ENCODE assay signal across 8 cellular contexts in genomic region chr12:51950682-51951198, GRCh38. TPM values are rescaled to one million over a fixed set of nuclear protein-coding genes. Genes with fewer than 3 reads are reported as not detected.
DNase-seq lines count a peak whose midpoint lies in the region; ATAC-seq and TF ChIP-seq lines count a peak whose summit lies in the region.

No MANE protein-coding gene starts in this region.

- no peak overlapping the region for H3K9ac ChIP-seq in smooth muscle cell (ENCODE audit: low read depth)

- 1% methylated on average over 5 of the region's 5 CpGs for WGBS in hepatocyte (ENCODE audit: low lambda C conversion rate, missing lambda C conversion rate)
- under 1% methylated on average over 5 of the region's 5 CpGs for WGBS in smooth muscle cell (ENCODE audit: low lambda C conversion rate)

- H3K36me3 ChIP-seq in HAP-1 (replicated peaks), result 0 out of 2 replicates have a peak, but pooled peaks cover 4% of the 10 kb centered on the region
- no peaks in the 10 kb centered on the region for H3K36me3 ChIP-seq in hepatocyte (replicated peaks; ENCODE audit: insufficient read depth, low read depth)
- no peaks in the 10 kb centered on the region for H3K36me3 ChIP-seq in smooth muscle cell (ENCODE audit: low read depth)

- H3K27ac ChIP-seq in hepatocyte (peak overlapping the region; percentile 16), smooth muscle cell (ENCODE audit: low read depth) (no peak overlapping the region)

- ATAC-seq in HG02642 (IDR thresholded peaks at IDR 0.05; ENCODE audit: poor library complexity, unreplicated experiment), result no peak
- no peak for ATAC-seq in GM19328 (IDR thresholded peaks at IDR 0.05; ENCODE audit: unreplicated experiment)

- no peak for DNase-seq in HAP-1 (ENCODE audit: low spot score in 2 of 2)
- DNase-seq in hepatocyte (ENCODE audit: low spot score), result no peak
- DNase-seq in smooth muscle cell (lab: John Stamatoyannopoulos, UW; ENCODE audit: unreplicated experiment), result no peak
- DNase-seq in glomerular visceral epithelial cell (ENCODE audit: extremely low spot score), result no peak
- DNase-seq in cerebellar nuclear complex (lab: John Stamatoyannopoulos, UW), result no peak

- H3K9me2 ChIP-seq in hepatocyte (replicated peaks; ENCODE audit: insufficient read depth), result no peaks in the 10 kb centered on the region

- H3K4me1 ChIP-seq in HAP-1 (peaks cover 17% of the 10 kb centered on the region), hepatocyte (ENCODE audit: insufficient read depth) (peaks cover 24% of the 10 kb centered on the region), smooth muscle cell (ENCODE audit: low read depth) (peaks cover 26% of the 10 kb centered on the region)

- H3K79me2 ChIP-seq in hepatocyte (peaks cover 40% of the 10 kb centered on the region), smooth muscle cell (ENCODE audit: low read depth) (peaks cover 22% of the 10 kb centered on the region)

- no peaks in the 10 kb centered on the region for H3K9me3 ChIP-seq in HAP-1
- H3K9me3 ChIP-seq in hepatocyte (ENCODE audit: low read depth), result no peaks in the 10 kb centered on the region
- no peaks in the 10 kb centered on the region for H3K9me3 ChIP-seq in smooth muscle cell (replicated peaks; ENCODE audit: low read depth)

- TF ChIP-seq CTCF in WI38 (IDR thresholded peaks at IDR 0.05; ENCODE audit: low read depth, low read length) (no peak), hepatocyte (IDR thresholded peaks at IDR 0.05; ENCODE audit: poor library complexity) (no peak), smooth muscle cell (IDR thresholded peaks at IDR 0.05; ENCODE audit: borderline replicate concordance, insufficient read depth, poor library complexity, severe bottlenecking) (no peak)

- H3K27me3 ChIP-seq in HAP-1 (ENCODE audit: low read depth), result peaks cover 12% of the 10 kb centered on the region
- H3K27me3 ChIP-seq in hepatocyte, result no peaks in the 10 kb centered on the region
- no peaks in the 10 kb centered on the region for H3K27me3 ChIP-seq in smooth muscle cell (ENCODE audit: low read depth)

- H2AFZ ChIP-seq in hepatocyte (peak overlapping the region; percentile 96), smooth muscle cell (ENCODE audit: low read depth) (peak overlapping the region; percentile 97)

- H3K4me2 ChIP-seq in hepatocyte (peak overlapping the region; percentile 91), smooth muscle cell (peak overlapping the region; percentile 87)

- in situ Hi-C loops in HAP-1 (cut with MboI; ENCODE audit: low sequenced_read_pairs), result no loop called here

- H3K4me3 ChIP-seq in HAP-1 (peak overlapping the region; percentile 40), WI38 (ENCODE audit: low read depth, low read length) (peak overlapping the region; percentile 66), hepatocyte (peak overlapping the region; percentile 42), smooth muscle cell (peak overlapping the region; percentile 51)

- H3F3A ChIP-seq in smooth muscle cell (ENCODE audit: low read depth), result peaks cover 18% of the 10 kb centered on the region

- no peaks in the 10 kb centered on the region for H4K20me1 ChIP-seq in hepatocyte (ENCODE audit: insufficient read depth, poor library complexity, severe bottlenecking)
- peaks cover 15% of the 10 kb centered on the region for H4K20me1 ChIP-seq in smooth muscle cell (ENCODE audit: low read depth)

RNA-seq across cellular contexts. Expression of gene ACVR1B, which starts 0.8 kb away (rescaled TPM):
- 16.3 and 22.4 TPM in 2 replicates for total RNA-seq in hepatocyte
- polyA plus RNA-seq in hepatocyte, result 4.8 and 5.7 TPM in 2 replicates
- 4.0 and 6.0 TPM in 2 replicates for total RNA-seq in smooth muscle cell
- polyA plus RNA-seq in smooth muscle cell, result 1.9 and 2.8 TPM in 2 replicates

RNA-seq across cellular contexts. Expression of gene ACVRL1, which starts 43.4 kb away (rescaled TPM):
- total RNA-seq in hepatocyte (4.6 and 11.6 TPM in 2 replicates), smooth muscle cell (10.3 and 10.4 TPM in 2 replicates)
- polyA plus RNA-seq in hepatocyte (1.4 and 2.4 TPM in 2 replicates), smooth muscle cell (7.3 and 8.4 TPM in 2 replicates)

RNA-seq across cellular contexts. Expression of gene TAMALIN, which starts 56.0 kb away (rescaled TPM):
- 4.0 and 8.0 TPM in 2 replicates for total RNA-seq in hepatocyte
- polyA plus RNA-seq in hepatocyte, result 9.9 and 17.0 TPM in 2 replicates
- total RNA-seq in smooth muscle cell, result 4.1 and 12.2 TPM in 2 replicates
- polyA plus RNA-seq in smooth muscle cell, result 32.4 and 36.8 TPM in 2 replicates
